24 cellular contexts compared by ENCODE assay signal in the genomic region with DNA sequence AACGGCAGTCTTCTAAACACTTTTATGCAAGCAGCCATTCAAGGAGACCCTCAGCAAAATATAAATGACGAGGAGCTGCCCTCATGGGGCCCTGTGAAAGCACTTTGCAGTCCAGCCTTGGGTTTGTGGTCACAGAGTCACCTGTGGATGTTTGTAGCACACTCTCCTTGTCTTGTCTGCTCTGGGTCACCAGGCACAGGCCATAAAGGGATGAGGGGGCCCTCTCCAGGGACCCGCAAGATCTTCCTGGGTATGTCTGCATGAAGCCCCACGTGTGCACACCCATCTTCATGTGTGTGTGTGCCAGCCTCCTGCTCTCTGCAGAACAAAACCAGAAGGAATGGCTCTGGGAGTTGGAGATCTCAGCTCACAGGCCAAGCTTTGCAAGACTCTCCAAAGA. TPM values are rescaled to one million over a fixed set of nuclear protein-coding genes. Genes with fewer than 3 reads are reported as not detected.
"Had no signal": no experiment of that assay in that cellular context is flagged by ENCODE, and none has a peak within 500 bp of the region (broad histone marks: within the 10 kb centered on the region; RNA-seq: fewer than 3 reads in every experiment).

No MANE protein-coding gene starts in this region.

- H3K4me3 ChIP-seq: esophagus muscularis mucosa, heart left ventricle, ovary, psoas muscle, uterus had no signal

- H3K36me3 Mint-ChIP-seq: activated naive CD4-positive, alpha-beta T cell treated with anti-CD3 and anti-CD28 coated beads, Interleukin-2, amount 10 ng/mL, durations not matched to agents 7 days and 5 days; activated naive CD8-positive, alpha-beta T cell treated with anti-CD3 and anti-CD28 coated beads, Interleukin-2, amount 10 ng/mL, durations not matched to agents 7 days and 5 days; mesothelial cell of epicardium; naive B cell had no signal

- DNase-seq: activated CD4-positive, alpha-beta memory T cell treated with anti-CD3 and anti-CD28 coated beads, Interleukin-2, amount 10 ng/mL, durations not matched to agents 7 days and 5 days; activated CD4-positive, alpha-beta T cell treated with anti-CD3 and anti-CD28 coated beads, Interleukin-2, amount 10 ng/mL, durations not matched to agents 7 days and 5 days; activated CD4-positive, CD25-positive, alpha-beta regulatory T cell treated with anti-CD3 and anti-CD28 coated beads, Interleukin-2, amount 50 U/mL, for 72 hours; activated CD8-positive, alpha-beta memory T cell treated with anti-CD3 and anti-CD28 coated beads, Interleukin-2, amount 50 U/mL, for 48 hours; activated gamma-delta T cell; activated naive CD4-positive, alpha-beta T cell treated with anti-CD3 and anti-CD28 coated beads, Interleukin-2, amount 10 ng/mL, durations not matched to agents 7 days and 5 days; activated naive CD8-positive, alpha-beta T cell treated with anti-CD3 and anti-CD28 coated beads, Interleukin-2, amount 10 ng/mL, durations not matched to agents 7 days and 5 days; activated T-cell treated with anti-CD3 and anti-CD28 coated beads, Interleukin-2, amount 50 U/mL, for 24 hours; central memory CD4-positive, alpha-beta T cell; foreskin keratinocyte; kidney glomerular epithelial cell; naive B cell; ovary; stimulated activated CD4-positive, alpha-beta T cell treated with anti-CD3 and anti-CD28 coated beads, Interleukin-2, amount 100 ng/mL, for 48 hours; stimulated activated naive CD4-positive, alpha-beta T cell treated with Interleukin-2 at 50 U/mL for 16 hours; T-helper 2 cell; trophoblast cell; uterus had no signal

- H3K27ac Mint-ChIP-seq: activated CD4-positive, alpha-beta memory T cell treated with anti-CD3 and anti-CD28 coated beads, Interleukin-2, amount 10 ng/mL, durations not matched to agents 7 days and 5 days; activated CD4-positive, alpha-beta T cell treated with anti-CD3 and anti-CD28 coated beads, Interleukin-2, amount 10 ng/mL, durations not matched to agents 7 days and 5 days; activated naive CD4-positive, alpha-beta T cell treated with anti-CD3 and anti-CD28 coated beads, Interleukin-2, amount 10 ng/mL, durations not matched to agents 7 days and 5 days; activated naive CD8-positive, alpha-beta T cell treated with anti-CD3 and anti-CD28 coated beads, Interleukin-2, amount 10 ng/mL, durations not matched to agents 7 days and 5 days; activated T-cell treated with anti-CD3 and anti-CD28 coated beads, Interleukin-2, amount 50 U/mL, for 24 hours; dendritic cell treated with granulocyte-macrophage colony-stimulating factor and Interleukin-4, amounts not matched to agents 40 ng/mL and 50 ng/mL, for 4 days; mesothelial cell of epicardium; naive B cell had no signal

- H3K4me1 Mint-ChIP-seq: activated CD4-positive, alpha-beta memory T cell treated with anti-CD3 and anti-CD28 coated beads, Interleukin-2, amount 10 ng/mL, durations not matched to agents 7 days and 5 days; activated CD4-positive, alpha-beta T cell treated with anti-CD3 and anti-CD28 coated beads, Interleukin-2, amount 10 ng/mL, durations not matched to agents 7 days and 5 days had no signal

- H3K27ac ChIP-seq: esophagus muscularis mucosa, foreskin keratinocyte, heart left ventricle, ovary, psoas muscle had no signal

- H3K4me3 Mint-ChIP-seq: activated CD4-positive, alpha-beta memory T cell treated with anti-CD3 and anti-CD28 coated beads, Interleukin-2, amount 10 ng/mL, durations not matched to agents 7 days and 5 days; activated CD4-positive, alpha-beta T cell treated with anti-CD3 and anti-CD28 coated beads, Interleukin-2, amount 10 ng/mL, durations not matched to agents 7 days and 5 days; activated naive CD4-positive, alpha-beta T cell treated with anti-CD3 and anti-CD28 coated beads, Interleukin-2, amount 10 ng/mL, durations not matched to agents 7 days and 5 days; activated naive CD8-positive, alpha-beta T cell treated with anti-CD3 and anti-CD28 coated beads, Interleukin-2, amount 10 ng/mL, durations not matched to agents 7 days and 5 days; activated T-cell treated with anti-CD3 and anti-CD28 coated beads, Interleukin-2, amount 50 U/mL, for 24 hours; dendritic cell treated with granulocyte-macrophage colony-stimulating factor and Interleukin-4, amounts not matched to agents 40 ng/mL and 50 ng/mL, for 4 days; mesothelial cell of epicardium; naive B cell had no signal

- H3K27me3 ChIP-seq: esophagus muscularis mucosa, heart left ventricle, ovary, uterus had no signal

- H3K36me3 ChIP-seq: ovary, uterus had no signal

- H3K9me3 ChIP-seq: esophagus muscularis mucosa, heart left ventricle, ovary, psoas muscle, uterus had no signal

- H3K9me3 Mint-ChIP-seq: activated CD4-positive, alpha-beta memory T cell treated with anti-CD3 and anti-CD28 coated beads, Interleukin-2, amount 10 ng/mL, durations not matched to agents 7 days and 5 days; activated CD4-positive, alpha-beta T cell treated with anti-CD3 and anti-CD28 coated beads, Interleukin-2, amount 10 ng/mL, durations not matched to agents 7 days and 5 days; activated naive CD4-positive, alpha-beta T cell treated with anti-CD3 and anti-CD28 coated beads, Interleukin-2, amount 10 ng/mL, durations not matched to agents 7 days and 5 days; activated naive CD8-positive, alpha-beta T cell treated with anti-CD3 and anti-CD28 coated beads, Interleukin-2, amount 10 ng/mL, durations not matched to agents 7 days and 5 days; activated T-cell treated with anti-CD3 and anti-CD28 coated beads, Interleukin-2, amount 50 U/mL, for 24 hours; dendritic cell treated with granulocyte-macrophage colony-stimulating factor and Interleukin-4, amounts not matched to agents 40 ng/mL and 50 ng/mL, for 4 days; mesothelial cell of epicardium; naive B cell had no signal

- ATAC-seq: foreskin keratinocyte, heart left ventricle, left ventricle myocardium superior, psoas muscle had no signal

RNA-seq across cellular contexts. Expression of a gene that starts 36.2 kb away (rescaled TPM):
- total RNA-seq: activated naive CD8-positive, alpha-beta T cell treated with anti-CD3 and anti-CD28 coated beads, Interleukin-2, amount 10 ng/mL, durations not matched to agents 7 days and 5 days; foreskin keratinocyte had no signal
- polyA plus RNA-seq: foreskin keratinocyte had no signal
